Comparison of ENCODE assay signal across 12 cellular contexts in genomic region chr4:138053601-138054322, GRCh38.
DNase-seq lines count a peak whose midpoint lies in the region; TF ChIP-seq lines count a peak whose summit lies in the region.
"Had no signal": no experiment of that assay in that cellular context is flagged by ENCODE, and none has a peak within 500 bp of the region (broad histone marks: within the 10 kb centered on the region; RNA-seq: fewer than 3 reads in every experiment).

No MANE protein-coding gene starts in this region.

- H3K4me1 Mint-ChIP-seq in glutamatergic neuron (ENCODE audit: low read depth, unreplicated experiment) (peaks cover 15% of the 10 kb centered on the region), neural progenitor cell (peaks cover 24% of the 10 kb centered on the region)
- H3K4me1 Mint-ChIP-seq: activated naive CD4-positive, alpha-beta T cell treated with anti-CD3 and anti-CD28 coated beads, Interleukin-2, amount 50 U/mL, for 24 hours had no signal

- H4K20me1 ChIP-seq in fibroblast of lung (ENCODE audit: control insufficient read depth, extremely low read depth, insufficient read depth, low read length), result no peaks in the 10 kb centered on the region
- H4K20me1 ChIP-seq in neural progenitor cell (ENCODE audit: low read depth), result no peaks in the 10 kb centered on the region

- H3K36me3 ChIP-seq in H7 (replicated peaks; ENCODE audit: control insufficient read depth, insufficient read depth, low read length) (no peaks in the 10 kb centered on the region), fibroblast of lung (ENCODE audit: control insufficient read depth, insufficient read depth, low read length) (no peaks in the 10 kb centered on the region), neural progenitor cell (no peaks in the 10 kb centered on the region)

- peaks cover 3% of the 10 kb centered on the region for H3K27me3 Mint-ChIP-seq in glutamatergic neuron (ENCODE audit: unreplicated experiment)
- no peaks in the 10 kb centered on the region for H3K27me3 Mint-ChIP-seq in neural progenitor cell (ENCODE audit: insufficient read depth, low read depth)
- H3K27me3 Mint-ChIP-seq: activated naive CD4-positive, alpha-beta T cell treated with anti-CD3 and anti-CD28 coated beads, Interleukin-2, amount 50 U/mL, for 24 hours had no signal

- no peaks in the 10 kb centered on the region for H3F3A ChIP-seq in neural progenitor cell (ENCODE audit: low read depth)

- TF ChIP-seq CTCF in fibroblast of lung (conservative IDR thresholded peaks at IDR 0.05 in 1 of 2, IDR thresholded peaks at IDR 0.05 in 1 of 2; ENCODE audit: low read depth in 1 of 2, low read length in 2 of 2) (no peak), glutamatergic neuron (IDR thresholded peaks at IDR 0.05; ENCODE audit: partially characterized antibody, unreplicated experiment) (no peak), neural progenitor cell (IDR thresholded peaks at IDR 0.05) (no peak)

- no peaks in the 10 kb centered on the region for H3K27me3 ChIP-seq in H7 (ENCODE audit: control insufficient read depth, insufficient read depth, low read length)
- no peaks in the 10 kb centered on the region for H3K27me3 ChIP-seq in fibroblast of lung (ENCODE audit: control insufficient read depth, insufficient read depth, low read length)
- H3K27me3 ChIP-seq in neural progenitor cell, result no peaks in the 10 kb centered on the region

- H3K79me2 ChIP-seq in fibroblast of lung (ENCODE audit: control insufficient read depth, insufficient read depth, low read length) (no peaks in the 10 kb centered on the region), neural progenitor cell (ENCODE audit: low read depth) (no peaks in the 10 kb centered on the region)

- H3K36me3 Mint-ChIP-seq in glutamatergic neuron (ENCODE audit: unreplicated experiment), result peaks cover 4% of the 10 kb centered on the region
- no peaks in the 10 kb centered on the region for H3K36me3 Mint-ChIP-seq in neural progenitor cell
- H3K36me3 Mint-ChIP-seq: activated naive CD4-positive, alpha-beta T cell treated with anti-CD3 and anti-CD28 coated beads, Interleukin-2, amount 50 U/mL, for 24 hours had no signal

- no peak overlapping the region for H3K4me3 Mint-ChIP-seq in glutamatergic neuron (ENCODE audit: unreplicated experiment)
- H3K4me3 Mint-ChIP-seq in neural progenitor cell, result no peak overlapping the region
- H3K4me3 Mint-ChIP-seq: activated naive CD4-positive, alpha-beta T cell treated with anti-CD3 and anti-CD28 coated beads, Interleukin-2, amount 50 U/mL, for 24 hours; GM23338; T-helper 1 cell treated with Interleukin-12 subunit alpha and Interleukin-12 subunit beta and Interleukin-4 antibody, amounts not matched to agents 30 μg/mL and 1 μg/mL, for 36 hours had no signal

- no peaks in the 10 kb centered on the region for H3K9me3 Mint-ChIP-seq in glutamatergic neuron (ENCODE audit: unreplicated experiment)
- H3K9me3 Mint-ChIP-seq in neural progenitor cell, result peaks cover 5% of the 10 kb centered on the region
- H3K9me3 Mint-ChIP-seq: T-helper 1 cell treated with Interleukin-12 subunit alpha and Interleukin-12 subunit beta and Interleukin-4 antibody, amounts not matched to agents 30 μg/mL and 1 μg/mL, for 36 hours had no signal

- H3K4me3 ChIP-seq in H7 (ENCODE audit: insufficient read depth, low read depth, low read length) (no peak overlapping the region), fibroblast of lung (replicated peaks in 1 of 4; ENCODE audit: control extremely low read depth in 1 of 4, insufficient read depth in 1 of 4, low read depth in 3 of 4, low read length in 4 of 4) (peak overlapping the region in 3 of 4 experiments; percentile 12 to 44 (median 32)), skeletal muscle cell (ENCODE audit: low read depth, low read length) (peak overlapping the region; percentile 7), neural progenitor cell (no peak overlapping the region)
- H3K4me3 ChIP-seq: GM23338 had no signal

- no peak overlapping the region for H2AFZ ChIP-seq in fibroblast of lung (ENCODE audit: low read length)
- H2AFZ ChIP-seq in neural progenitor cell (replicated peaks), result no peak overlapping the region

- no peak overlapping the region for H3K27ac Mint-ChIP-seq in glutamatergic neuron (ENCODE audit: unreplicated experiment)
- no peak overlapping the region for H3K27ac Mint-ChIP-seq in neural progenitor cell
- H3K27ac Mint-ChIP-seq: activated naive CD4-positive, alpha-beta T cell treated with anti-CD3 and anti-CD28 coated beads, Interleukin-2, amount 50 U/mL, for 24 hours; GM23338; T-helper 1 cell treated with Interleukin-12 subunit alpha and Interleukin-12 subunit beta and Interleukin-4 antibody, amounts not matched to agents 30 μg/mL and 1 μg/mL, for 36 hours had no signal

- no peaks in the 10 kb centered on the region for H3K9me3 ChIP-seq in fibroblast of lung (ENCODE audit: control insufficient read depth, insufficient read depth, low read depth, low read length)
- H3K9me3 ChIP-seq in neural progenitor cell (ENCODE audit: low read depth), result no peaks in the 10 kb centered on the region

- intact Hi-C loops in posterior cingulate gyrus (cut with DNase I), result no loop called here

- peak overlapping the region; percentile 93 for H3K4me2 ChIP-seq in fibroblast of lung (ENCODE audit: extremely low read depth, insufficient read depth, low read length)
- H3K4me2 ChIP-seq in neural progenitor cell, result no peak overlapping the region
- H3K4me2 ChIP-seq: GM23338, KMS-11 had no signal

- H3K4me1 ChIP-seq in fibroblast of lung (ENCODE audit: control insufficient read depth, extremely low read depth, insufficient read depth, low read length) (peaks cover 18% of the 10 kb centered on the region), neural progenitor cell (peaks cover 15% of the 10 kb centered on the region)

- H3K9ac ChIP-seq in fibroblast of lung (ENCODE audit: insufficient read depth, low read length) (no peak overlapping the region), neural progenitor cell (no peak overlapping the region)
- H3K9ac ChIP-seq: KMS-11 had no signal

- DNase-seq in H7 (peak; percentile 32), RKO (ENCODE audit: low spot score) (peak; percentile 92), fibroblast of lung (ENCODE audit: low read depth in 2 of 2) (peak; percentile 93 to 94), skeletal muscle cell (ENCODE audit: low read depth) (peak; percentile 89), posterior cingulate gyrus (no peak), glutamatergic neuron (no peak), neural progenitor cell (ENCODE audit: low spot score) (no peak), NCI-H524 (lab: John Stamatoyannopoulos, UW) (no peak)

- H3K27ac ChIP-seq in fibroblast of lung (ENCODE audit: insufficient read depth, low read length), result peak overlapping the region; percentile 55
- no peak overlapping the region for H3K27ac ChIP-seq in neural progenitor cell
- H3K27ac ChIP-seq: KMS-11 had no signal

Comparison
In these comparisons a context has a peak if more than half of its experiments do, and no peak if none do; other contexts are left out.
1. DNase-seq: peak in H7 (single experiment), RKO (single experiment), fibroblast of lung (2 of 2) and skeletal muscle cell (single experiment); none in posterior cingulate gyrus (0 of 10), glutamatergic neuron (single experiment), neural progenitor cell (single experiment) and NCI-H524 (0 of 2).
2. H3K4me3 ChIP-seq: peak in fibroblast of lung (3 of 4) and skeletal muscle cell (single experiment); none in H7 (single experiment) and neural progenitor cell (single experiment).